In genomic region chr2:189609853-189610252, GRCh38 we compare ENCODE assay signal across 17 cellular contexts. TPM values are rescaled to one million over a fixed set of nuclear protein-coding genes. Genes with fewer than 3 reads are reported as not detected.
DNase-seq lines count a peak whose midpoint lies in the region; ATAC-seq, FAIRE-seq and TF ChIP-seq lines count a peak whose summit lies in the region.
"Had no signal": no experiment of that assay in that cellular context is flagged by ENCODE, and none has a peak within 500 bp of the region (broad histone marks: within the 10 kb centered on the region; RNA-seq: fewer than 3 reads in every experiment).

No MANE protein-coding gene starts in this region.

- no peaks in the 10 kb centered on the region for H3K9me3 Mint-ChIP-seq in astrocyte (ENCODE audit: unreplicated experiment)
- H3K9me3 Mint-ChIP-seq: CD4-positive, CD25-positive, alpha-beta regulatory T cell had no signal

- H3K9me3 ChIP-seq in GM23248 (ENCODE audit: low read depth), result no peaks in the 10 kb centered on the region
- H3K9me3 ChIP-seq in astrocyte (ENCODE audit: insufficient read depth, low read depth, low read length), result no peaks in the 10 kb centered on the region
- no peaks in the 10 kb centered on the region for H3K9me3 ChIP-seq in thyroid gland

- no peak overlapping the region for H3K9ac ChIP-seq in GM23248
- no peak overlapping the region for H3K9ac ChIP-seq in astrocyte (ENCODE audit: low read length)

- no peaks in the 10 kb centered on the region for H4K20me1 ChIP-seq in GM23248 (ENCODE audit: insufficient read depth)
- H4K20me1 ChIP-seq in astrocyte (ENCODE audit: insufficient read depth, low read length), result no peaks in the 10 kb centered on the region

- H3K9me2 ChIP-seq in GM23248 (ENCODE audit: insufficient read depth), result no peaks in the 10 kb centered on the region

- no peak overlapping the region for H3K27ac Mint-ChIP-seq in astrocyte (ENCODE audit: unreplicated experiment)
- H3K27ac Mint-ChIP-seq: CD4-positive, CD25-positive, alpha-beta regulatory T cell had no signal

- H3K4me2 ChIP-seq in GM23248 (ENCODE audit: unreplicated experiment) (no peak overlapping the region), astrocyte (ENCODE audit: low read length) (no peak overlapping the region)

- 0 out of 2 replicates have a peak overlapping the region, but pooled peaks have one; percentile 2 for H2AFZ ChIP-seq in GM23248
- no peak overlapping the region for H2AFZ ChIP-seq in astrocyte (ENCODE audit: low read depth, low read length)

- peaks cover 15% of the 10 kb centered on the region for H3K4me1 Mint-ChIP-seq in astrocyte (ENCODE audit: low read depth, unreplicated experiment)
- H3K4me1 Mint-ChIP-seq: CD4-positive, CD25-positive, alpha-beta regulatory T cell had no signal

- TF ChIP-seq CTCF in astrocyte (IDR thresholded peaks at IDR 0.05; ENCODE audit: insufficient read depth, low read depth, low read length) (no peak), fibroblast of the aortic adventitia (IDR thresholded peaks at IDR 0.05; ENCODE audit: insufficient read depth, low read length) (no peak), thyroid gland (IDR thresholded peaks at IDR 0.05) (no peak)

- intact Hi-C loops in thyroid gland (cut with DNase I), result no loop called here

- WGBS in GM23248 (ENCODE audit: low coverage in 1 of 2, low lambda C conversion rate in 2 of 2, missing lambda C conversion rate in 2 of 2), 2 experiments, result 100% methylated on average over 1 of the region's 1 CpG
- WGBS in thyroid gland, 2 donors, result 50 to 58% methylated on average over 1 of the region's 1 CpG

- H3K27me3 Mint-ChIP-seq in astrocyte (ENCODE audit: low read depth, unreplicated experiment), result no peaks in the 10 kb centered on the region

- H3K27ac ChIP-seq in GM23248, result peak overlapping the region; percentile 66
- no peak overlapping the region for H3K27ac ChIP-seq in astrocyte (ENCODE audit: low read depth, low read length)
- H3K27ac ChIP-seq in thyroid gland, result peak overlapping the region; percentile 53 to 76 (median 73)

- no peaks in the 10 kb centered on the region for H3K79me2 ChIP-seq in GM23248 (ENCODE audit: insufficient read depth)
- no peaks in the 10 kb centered on the region for H3K79me2 ChIP-seq in astrocyte (ENCODE audit: insufficient read depth, low read length)

- H3K4me3 Mint-ChIP-seq in astrocyte (ENCODE audit: unreplicated experiment), result no peak overlapping the region
- H3K4me3 Mint-ChIP-seq: CD4-positive, CD25-positive, alpha-beta regulatory T cell had no signal

- TF ChIP-seq POLR2A in thyroid gland (IDR thresholded peaks at IDR 0.05), result no peak

- H3K27me3 ChIP-seq in GM23248 (replicated peaks; ENCODE audit: insufficient read depth) (no peaks in the 10 kb centered on the region), astrocyte (ENCODE audit: insufficient read depth, low read length) (no peaks in the 10 kb centered on the region), thyroid gland (no peaks in the 10 kb centered on the region)

- FAIRE-seq in astrocyte (lab: Jason Lieb, UNC), result no peak
- FAIRE-seq: A204.1, GM12878 had no signal

- H3K4me1 ChIP-seq in GM23248 (ENCODE audit: insufficient read depth) (peaks cover 24% of the 10 kb centered on the region), astrocyte (ENCODE audit: insufficient read depth, low read length) (peaks cover 8% of the 10 kb centered on the region), thyroid gland (peaks cover 26 to 42% of the 10 kb centered on the region in 2 donors)

- DNase-seq in GM23248 (peak; percentile 13), astrocyte (ENCODE audit: low read depth) (peak; percentile 13), fibroblast of the aortic adventitia (ENCODE audit: low read depth) (peak; percentile 71), thyroid gland (peak; percentile 31 to 44), NCI-H446 treated with DMSO at 0.1 percent for 48 hours (lab: John Stamatoyannopoulos, UW) (no peak), retina (no peak), NCI-H526 treated with DMSO at 0.1 percent for 48 hours (lab: John Stamatoyannopoulos, UW) (no peak)
- DNase-seq: Calu3; CD4-positive, CD25-positive, alpha-beta regulatory T cell; DMS79; NCI-H1417 treated with DMSO at 0.1 percent for 48 hours; NCI-H2081 treated with DMSO at 0.1 percent for 48 hours; NCI-H2227 treated with DMSO at 0.1 percent for 48 hours had no signal

- no peak overlapping the region for H3K4me3 ChIP-seq in GM23248
- no peak overlapping the region for H3K4me3 ChIP-seq in astrocyte (ENCODE audit: insufficient read depth, low read depth, low read length)
- no peak overlapping the region for H3K4me3 ChIP-seq in fibroblast of the aortic adventitia (ENCODE audit: low read depth, low read length)
- no peak overlapping the region for H3K4me3 ChIP-seq in thyroid gland (replicated peaks in 1 of 3)
- H3K4me3 ChIP-seq: GM12878 had no signal

- in situ Hi-C loops in GM23248 (cut with MboI), result no loop called here

- H3F3A ChIP-seq in GM23248 (ENCODE audit: insufficient read depth), result no peaks in the 10 kb centered on the region; the same call in 1 of the 2 replicates

- no peak for ATAC-seq in HG03460 (IDR thresholded peaks at IDR 0.05; ENCODE audit: unreplicated experiment)
- ATAC-seq: GM12878, HCT116 had no signal

- no peaks in the 10 kb centered on the region for H3K36me3 Mint-ChIP-seq in astrocyte (ENCODE audit: low read depth, unreplicated experiment)
- H3K36me3 Mint-ChIP-seq: CD4-positive, CD25-positive, alpha-beta regulatory T cell had no signal

- H3K36me3 ChIP-seq in GM23248 (ENCODE audit: low read depth) (no peaks in the 10 kb centered on the region), astrocyte (ENCODE audit: insufficient read depth, low read length) (no peaks in the 10 kb centered on the region), thyroid gland (no peaks in the 10 kb centered on the region)

RNA-seq across cellular contexts. Expression of gene SLC40A1, which starts 29.3 kb away (rescaled TPM):
- total RNA-seq in GM23248 (2014; rRNA removed; shearing (Covaris generic)), result 0.25 TPM in 1 of 2 replicates, not detected in the other
- 0.15 and 0.28 TPM in 2 replicates for polyA plus RNA-seq in GM23248 (2016; fragmentation: Nextera tagmentation; extraction: Ambion mirVana)
- total RNA-seq in astrocyte, result 2.2 and 3.1 TPM in 2 replicates
- total RNA-seq in fibroblast of the aortic adventitia (ENCODE audit: low replicate concordance), result 19.7 and 306 TPM in 2 replicates
- 100 to 1,000 TPM; 115 to 285 (median 133) TPM for total RNA-seq in thyroid gland

RNA-seq across cellular contexts. Expression of gene ASNSD1, which starts 51.4 kb away (rescaled TPM):
- total RNA-seq in GM23248 (2014; rRNA removed; shearing (Covaris generic)), result 63.4 and 67.7 TPM in 2 replicates
- polyA plus RNA-seq in GM23248 (2016; fragmentation: Nextera tagmentation; extraction: Ambion mirVana), result 54.4 and 61.7 TPM in 2 replicates
- total RNA-seq in astrocyte, result 31.7 and 32.8 TPM in 2 replicates
- total RNA-seq in fibroblast of the aortic adventitia (ENCODE audit: low replicate concordance), result 77.7 and 95.7 TPM in 2 replicates
- total RNA-seq in thyroid gland, result 10 to 100 TPM; 42.0 to 80.9 (median 49.3) TPM

Comparison
In these comparisons a context has a peak if more than half of its experiments do, and no peak if none do; other contexts are left out.
1. DNase-seq: peak in GM23248 (single experiment), astrocyte (single experiment), fibroblast of the aortic adventitia (single experiment) and thyroid gland (2 of 2); none in NCI-H446 treated with DMSO at 0.1 percent for 48 hours (single experiment), retina (single experiment) and NCI-H526 treated with DMSO at 0.1 percent for 48 hours (single experiment).